11 cellular contexts compared by ENCODE assay signal in genomic region chr14:66395300-66395699, GRCh38.
DNase-seq lines count a peak whose midpoint lies in the region; ATAC-seq and TF ChIP-seq lines count a peak whose summit lies in the region.
"Had no signal": no experiment of that assay in that cellular context is flagged by ENCODE, and none has a peak within 500 bp of the region (broad histone marks: within the 10 kb centered on the region; RNA-seq: fewer than 3 reads in every experiment).

No MANE protein-coding gene starts in this region.

- TF ChIP-seq CTCF in progenitor cell of endocrine pancreas (IDR thresholded peaks at IDR 0.05; ENCODE audit: unreplicated experiment) = no peak
- no peak for TF ChIP-seq CTCF in CD14-positive monocyte (IDR thresholded peaks at IDR 0.05)

- DNase-seq in DMS79 (lab: John Stamatoyannopoulos, UW) (peak; percentile 68), NCI-H2107 (lab: John Stamatoyannopoulos, UW) (peak; percentile 42), cerebellum (ENCODE audit: low spot score) (no peak), progenitor cell of endocrine pancreas (ENCODE audit: low spot score, unreplicated experiment) (no peak), CD14-positive monocyte (ENCODE audit: low spot score) (no peak), NCI-H774 (lab: John Stamatoyannopoulos, UW) (no peak)
- peak in 1 of 2 donors; percentile 10 for DNase-seq in central memory CD8-positive, alpha-beta T cell (ENCODE audit: low spot score in 2 of 2)
- DNase-seq: SJCRH30, testis had no signal

- peaks cover 5% of the 10 kb centered on the region for H3K4me1 Mint-ChIP-seq in central memory CD8-positive, alpha-beta T cell
- H3K4me1 Mint-ChIP-seq in progenitor cell of endocrine pancreas (ENCODE audit: low read depth) (no peaks in the 10 kb centered on the region), CD14-positive monocyte (no peaks in the 10 kb centered on the region)

- H3K27me3 Mint-ChIP-seq in central memory CD8-positive, alpha-beta T cell = peaks cover 17% of the 10 kb centered on the region
- H3K27me3 Mint-ChIP-seq in progenitor cell of endocrine pancreas (peaks cover 6% of the 10 kb centered on the region), CD14-positive monocyte (ENCODE audit: low read depth in 3 of 3) (peaks cover 0 to 2% (median 0%) of the 10 kb centered on the region in 3 donors)

- H3K36me3 Mint-ChIP-seq in central memory CD8-positive, alpha-beta T cell (ENCODE audit: insufficient read depth) = no peaks in the 10 kb centered on the region
- H3K36me3 Mint-ChIP-seq in progenitor cell of endocrine pancreas (ENCODE audit: insufficient read depth) (no peaks in the 10 kb centered on the region), CD14-positive monocyte (no peaks in the 10 kb centered on the region)

- intact Hi-C loops in CD14-positive monocyte (cut with micrococcal nuclease) = no loop called here

- no peak overlapping the region for H3K27ac Mint-ChIP-seq in central memory CD8-positive, alpha-beta T cell (ENCODE audit: low read depth)
- H3K27ac Mint-ChIP-seq in progenitor cell of endocrine pancreas (no peak overlapping the region), CD14-positive monocyte (no peak overlapping the region)

- no peaks in the 10 kb centered on the region for H3K9me3 Mint-ChIP-seq in central memory CD8-positive, alpha-beta T cell
- H3K9me3 Mint-ChIP-seq in progenitor cell of endocrine pancreas (ENCODE audit: low read depth) (no peaks in the 10 kb centered on the region), CD14-positive monocyte (no peaks in the 10 kb centered on the region)

- no peak overlapping the region for H3K4me3 Mint-ChIP-seq in central memory CD8-positive, alpha-beta T cell
- H3K4me3 Mint-ChIP-seq in progenitor cell of endocrine pancreas (ENCODE audit: low read depth) = no peak overlapping the region
- H3K4me3 Mint-ChIP-seq in CD14-positive monocyte = no peak overlapping the region

- peak; percentile 60 for ATAC-seq in GM18907 (IDR thresholded peaks at IDR 0.05; ENCODE audit: unreplicated experiment)
- ATAC-seq in central memory CD8-positive, alpha-beta T cell (replicated peaks; ENCODE audit: extremely low read depth, poor library complexity, severe bottlenecking) = peak; percentile 81
- ATAC-seq: K562 had no signal

Comparison
In these comparisons a context has a peak if more than half of its experiments do, and no peak if none do; other contexts are left out.
1. DNase-seq: peak in DMS79 (single experiment) and NCI-H2107 (single experiment); none in cerebellum (single experiment), progenitor cell of endocrine pancreas (single experiment), CD14-positive monocyte (single experiment) and NCI-H774 (single experiment).